Comparison of ENCODE assay signal across 20 cellular contexts in genomic region chr1:36006941-36007500, GRCh38.
DNase-seq lines count a peak whose midpoint lies in the region; ATAC-seq, FAIRE-seq and TF ChIP-seq lines count a peak whose summit lies in the region.
"Had no signal": no experiment of that assay in that cellular context is flagged by ENCODE, and none has a peak within 500 bp of the region (broad histone marks: within the 10 kb centered on the region; RNA-seq: fewer than 3 reads in every experiment).

No MANE protein-coding gene starts in this region.

- CTCF ChIA-PET in mammary epithelial cell (lab: Charles Lee; ENCODE audit: low non-redundant PET), result no interaction called here
- CTCF ChIA-PET in MCF 10A (lab: Yijun Ruan, JAX), result interaction anchor here (0.8 kb wide), 1 partner anchor 11 kb away, joined by 3 read pairs; no protein-coding TSS in a partner anchor
- CTCF ChIA-PET in K562 (lab: Yijun Ruan, JAX; ENCODE audit: low intra/inter-chr PET ratio), result no interaction called here

- ATAC-seq in K562 (no peak; the same call in 2 of the 3 replicates), HG03571 (IDR thresholded peaks at IDR 0.05; ENCODE audit: unreplicated experiment) (no peak), HG02938 (IDR thresholded peaks at IDR 0.05; ENCODE audit: unreplicated experiment) (no peak)
- ATAC-seq: A549 had no signal

- H3K4me1 ChIP-seq in mammary epithelial cell (ENCODE audit: insufficient read depth, low read length) (no peaks in the 10 kb centered on the region), K562 (replicated peaks in 1 of 2; ENCODE audit: control insufficient read depth in 2 of 2, insufficient read depth in 2 of 2, low read length in 2 of 2) (no peaks in the 10 kb centered on the region), small intestine (ENCODE audit: control insufficient read depth in 2 of 2, insufficient read depth in 1 of 2, low read depth in 1 of 2, low read length in 1 of 2) (no peaks in the 10 kb centered on the region)
- H3K4me1 ChIP-seq: BLaER1 had no signal

- no peak overlapping the region for H3K4me3 Mint-ChIP-seq in MCF 10A (ENCODE audit: unreplicated experiment)
- H3K4me3 Mint-ChIP-seq: CD14-positive monocyte; CD4-positive, alpha-beta memory T cell; H9 had no signal

- TSS peak; percentile 4 for BruUV-seq in mammary epithelial cell (replicated peaks; lab: Mats Ljungman, UMichigan)
- no TSS peak for BruUV-seq in MCF 10A (replicated peaks; lab: Mats Ljungman, UMichigan)
- BruUV-seq in K562 (replicated peaks; lab: Mats Ljungman, UMichigan), result TSS peak; percentile 44

- peaks cover 7% of the 10 kb centered on the region for H3K4me1 Mint-ChIP-seq in MCF 10A (ENCODE audit: insufficient read depth, unreplicated experiment)
- H3K4me1 Mint-ChIP-seq: CD14-positive monocyte; CD4-positive, alpha-beta memory T cell had no signal

- H3K4me3 ChIP-seq in mammary epithelial cell (replicated peaks in 1 of 3; ENCODE audit: insufficient read depth in 1 of 3, low read depth in 2 of 3, low read length in 3 of 3) (no peak overlapping the region), K562 (no peak overlapping the region), small intestine (ENCODE audit: low read depth in 1 of 2, low read length in 2 of 2) (no peak overlapping the region)
- H3K4me3 ChIP-seq: A549, BLaER1 had no signal

- no peaks in the 10 kb centered on the region for H3K9me3 ChIP-seq in mammary epithelial cell (replicated peaks; ENCODE audit: insufficient read depth, low read length)
- no peaks in the 10 kb centered on the region for H3K9me3 ChIP-seq in K562 (replicated peaks; ENCODE audit: control insufficient read depth, insufficient read depth, low read depth, low read length)
- no peaks in the 10 kb centered on the region for H3K9me3 ChIP-seq in small intestine (ENCODE audit: control insufficient read depth, low read depth)
- H3K9me3 ChIP-seq: A549, BLaER1 had no signal

- no peak for FAIRE-seq in K562 (lab: Jason Lieb, UNC)
- FAIRE-seq in small intestine (lab: Jason Lieb, UNC), result no peak
- FAIRE-seq: A549, GM19239, H1 had no signal

- POLR2A ChIA-PET in MCF 10A (lab: Yijun Ruan, JAX) (no interaction called here), K562 (lab: Yijun Ruan, JAX) (interaction anchor here (0.8 kb wide), 1 partner anchor 70 kb away, joined by 3 read pairs; no protein-coding TSS in a partner anchor)

- no peak for TF ChIP-seq POLR2A in K562 (conservative IDR thresholded peaks at IDR 0.05)

- no peak for DNase-seq in mammary epithelial cell
- no peak for DNase-seq in MCF 10A (ENCODE audit: unreplicated experiment)
- no peak for DNase-seq in K562 (ENCODE audit: extremely low read depth in 1 of 4, low spot score in 3 of 4)
- peak; percentile 65 for DNase-seq in small intestine
- DNase-seq in T1000 (lab: John Stamatoyannopoulos, UW), result no peak
- DNase-seq: AML-193; Calu3; CD4-positive, alpha-beta memory T cell; DMS79 treated with DMSO at 0.1 percent for 48 hours; GF-D8; H9 had no signal

- 100% methylated on average over 3 of the region's 3 CpGs for WGBS in mammary epithelial cell (ENCODE audit: low coverage, missing lambda C conversion rate)
- WGBS in K562 (ENCODE audit: insufficient coverage, low coverage, missing lambda C conversion rate), result 96% methylated on average over 3 of the region's 3 CpGs
- WGBS in small intestine, 3 donors, result 73 to 96% (median 85%) methylated on average over 3 of the region's 3 CpGs

- dilution Hi-C loops in mammary epithelial cell (cut with HindIII; ENCODE audit: low sequenced_read_pairs), result no loop called here

- no peaks in the 10 kb centered on the region for H3K27me3 Mint-ChIP-seq in MCF 10A (ENCODE audit: insufficient read depth, unreplicated experiment)
- H3K27me3 Mint-ChIP-seq: CD4-positive, alpha-beta memory T cell had no signal

- H3K79me2 ChIP-seq in mammary epithelial cell (ENCODE audit: insufficient read depth, low read length), result no peaks in the 10 kb centered on the region
- no peaks in the 10 kb centered on the region for H3K79me2 ChIP-seq in K562 (ENCODE audit: control insufficient read depth, insufficient read depth, low read length)

- H2AFZ ChIP-seq in mammary epithelial cell (ENCODE audit: low read depth, low read length) (no peak overlapping the region), K562 (ENCODE audit: low read depth, low read length) (no peak overlapping the region)

- H3K9me1 ChIP-seq in K562 (ENCODE audit: control insufficient read depth, insufficient read depth, low read length), result no peaks in the 10 kb centered on the region

- no peak for TF ChIP-seq EP300 in K562 (IDR thresholded peaks at IDR 0.05; ENCODE audit: low read length)

- no peak for TF ChIP-seq CTCF in mammary epithelial cell (conservative IDR thresholded peaks at IDR 0.05 in 1 of 2, IDR thresholded peaks at IDR 0.05 in 1 of 2; ENCODE audit: extremely low read depth in 1 of 2, insufficient read depth in 1 of 2, low read depth in 1 of 2, low read length in 2 of 2)
- TF ChIP-seq CTCF in MCF 10A (IDR thresholded peaks at IDR 0.05; ENCODE audit: unreplicated experiment), result no peak
- no peak for TF ChIP-seq CTCF in K562 (IDR thresholded peaks at IDR 0.05 in 2 of 3, conservative IDR thresholded peaks at IDR 0.05 in 1 of 3; ENCODE audit: insufficient read depth in 2 of 3, low read depth in 1 of 3, low read length in 3 of 3)

- TF ChIP-seq RAD21 in K562 (CRISPR knock-in tag; conservative IDR thresholded peaks at IDR 0.05 in 1 of 2, IDR thresholded peaks at IDR 0.05 in 1 of 2), result no peak

- H3K27ac Mint-ChIP-seq in MCF 10A (ENCODE audit: low read depth, unreplicated experiment), result no peak overlapping the region
- H3K27ac Mint-ChIP-seq: CD14-positive monocyte; CD4-positive, alpha-beta memory T cell; H9 had no signal

- H3K36me3 ChIP-seq in mammary epithelial cell (ENCODE audit: insufficient read depth, low read length) (peaks cover 10% of the 10 kb centered on the region), K562 (ENCODE audit: control insufficient read depth, insufficient read depth, low read length) (peaks cover 31% of the 10 kb centered on the region), small intestine (ENCODE audit: control insufficient read depth in 2 of 2, insufficient read depth in 2 of 2, low read length in 2 of 2) (no peaks in the 10 kb centered on the region)

- intact Hi-C loops in mammary epithelial cell (cut with micrococcal nuclease) (no loop called here), MCF 10A (cut with micrococcal nuclease) (no loop called here), K562 (cut with micrococcal nuclease) (no loop called here)

- H4K20me1 ChIP-seq in mammary epithelial cell (ENCODE audit: insufficient read depth, low read length) (no peaks in the 10 kb centered on the region), K562 (replicated peaks; ENCODE audit: control insufficient read depth, insufficient read depth, low read length) (no peaks in the 10 kb centered on the region)
- H4K20me1 ChIP-seq: BLaER1 had no signal

- H3K27me3 ChIP-seq in mammary epithelial cell (ENCODE audit: insufficient read depth, low read length), result no peaks in the 10 kb centered on the region
- H3K27me3 ChIP-seq in K562 (ENCODE audit: control insufficient read depth in 2 of 2, insufficient read depth in 2 of 2, low read length in 2 of 2), result no peaks in the 10 kb centered on the region
- H3K27me3 ChIP-seq in small intestine (ENCODE audit: control insufficient read depth in 2 of 2, insufficient read depth in 2 of 2, low read length in 2 of 2), result no peaks in the 10 kb centered on the region
- H3K27me3 ChIP-seq: BLaER1 had no signal

- H3K27ac ChIP-seq in mammary epithelial cell (ENCODE audit: insufficient read depth, low read depth, low read length) (no peak overlapping the region), K562 (ENCODE audit: extremely low read depth, low read depth, low read length) (no peak overlapping the region), small intestine (ENCODE audit: low read depth in 1 of 2, low read length in 1 of 2) (no peak overlapping the region)
- H3K27ac ChIP-seq: 22Rv1, BLaER1, HL-60 had no signal

- H3K9ac ChIP-seq in mammary epithelial cell (ENCODE audit: insufficient read depth, low read length) (no peak overlapping the region), K562 (ENCODE audit: insufficient read depth in 1 of 2, low read depth in 2 of 2, low read length in 2 of 2) (no peak overlapping the region)
- H3K9ac ChIP-seq: BLaER1 had no signal

- no peak overlapping the region for H3K4me2 ChIP-seq in mammary epithelial cell (ENCODE audit: insufficient read depth, low read depth, low read length)
- no peak overlapping the region for H3K4me2 ChIP-seq in K562 (ENCODE audit: insufficient read depth, low read length)
- H3K4me2 ChIP-seq: A549, BLaER1 had no signal

- peaks cover 30% of the 10 kb centered on the region for H3K36me3 Mint-ChIP-seq in MCF 10A (ENCODE audit: insufficient read depth, unreplicated experiment)

- H3K9me3 Mint-ChIP-seq in MCF 10A (ENCODE audit: unreplicated experiment), result no peaks in the 10 kb centered on the region
- H3K9me3 Mint-ChIP-seq: CD14-positive monocyte; CD4-positive, alpha-beta memory T cell; H9 had no signal

- in situ Hi-C loops in mammary epithelial cell (cut with MboI; ENCODE audit: low sequenced_read_pairs in 2 of 2), result no loop called here
- in situ Hi-C loops in K562 (cut with MboI), result no loop called here

TF ChIP-seq in K562, 482 proteins besides CTCF, POLR2A, EP300 and RAD21 (continues in another document):
- no peak for TF ChIP-seq ZNF146 (CRISPR knock-in tag; IDR thresholded peaks at IDR 0.05; ENCODE audit: unreplicated experiment)
- TF ChIP-seq NFIX (CRISPR knock-in tag; IDR thresholded peaks at IDR 0.05; ENCODE audit: low read depth), result no peak
